ENCODE assay signal across 15 cellular contexts in the genomic region with DNA sequence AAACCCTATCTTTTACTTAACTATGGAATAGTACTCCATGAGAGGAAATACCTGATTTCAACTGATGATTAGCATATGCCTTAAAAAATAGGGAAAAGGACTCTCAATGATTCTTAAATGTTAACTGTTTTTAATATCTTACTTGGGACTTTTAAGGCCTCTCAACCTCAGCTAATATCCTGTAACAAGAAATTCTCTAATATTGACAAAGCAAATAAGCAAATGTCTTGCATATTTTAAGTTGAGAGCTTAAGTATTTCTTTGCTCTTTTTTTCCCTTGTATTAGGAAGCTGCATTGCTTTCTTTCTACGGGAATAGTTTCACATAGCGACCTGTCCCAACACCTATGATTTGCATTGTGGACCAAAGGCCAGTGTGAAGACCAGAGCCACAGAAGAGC.
DNase-seq lines count a peak whose midpoint lies in the region; ATAC-seq and TF ChIP-seq lines count a peak whose summit lies in the region.
"Had no signal": no experiment of that assay in that cellular context is flagged by ENCODE, and none has a peak within 500 bp of the region (broad histone marks: within the 10 kb centered on the region; RNA-seq: fewer than 3 reads in every experiment).

No MANE protein-coding gene starts in this region.

- peaks cover 30% of the 10 kb centered on the region for H3K36me3 ChIP-seq in OCI-LY3 (replicated peaks; ENCODE audit: low read depth, low read length)
- no peaks in the 10 kb centered on the region for H3K36me3 ChIP-seq in left lung
- no peaks in the 10 kb centered on the region for H3K36me3 ChIP-seq in mesendoderm (ENCODE audit: control insufficient read depth, insufficient read depth, low read length)
- H3K36me3 ChIP-seq in SK-N-SH (replicated peaks in 1 of 2; ENCODE audit: control insufficient read depth in 1 of 2, insufficient read depth in 2 of 2, low read length in 1 of 2): no peaks in the 10 kb centered on the region
- H3K36me3 ChIP-seq: HAP-1 had no signal

- intact Hi-C loops in left lung (cut with DNase I): no loop called here

- no peak overlapping the region for H2AK5ac ChIP-seq in mesendoderm (ENCODE audit: low read length)

- no peak overlapping the region for H2BK120ac ChIP-seq in mesendoderm (ENCODE audit: low read depth, low read length)

- H3K9me2 ChIP-seq in SK-N-SH: no peaks in the 10 kb centered on the region

- ATAC-seq in left lung: peak; percentile 67

- no peak overlapping the region for H3K4ac ChIP-seq in mesendoderm (ENCODE audit: low read depth, low read length)

- no peak for DNase-seq in left lung
- DNase-seq in mesendoderm: peak; percentile 7
- no peak for DNase-seq in iPS-NIHi11 (ENCODE audit: low spot score)
- no peak for DNase-seq in SK-N-SH
- DNase-seq in A172 (ENCODE audit: low spot score): no peak
- DNase-seq: 8988T; C1 segment of cervical spinal cord; CD4-positive, alpha-beta memory T cell; COR-L47; DMS153; DND-41; GOT3; HFFc6 had no signal

- H3F3A ChIP-seq in SK-N-SH (replicated peaks; ENCODE audit: insufficient read depth): no peaks in the 10 kb centered on the region

- H3K27ac ChIP-seq in OCI-LY3 (ENCODE audit: low read length): peak overlapping the region; percentile 29; the same call in 1 of the 2 replicates
- peak overlapping the region in 1 of 2 donors; percentile 58 for H3K27ac ChIP-seq in left lung
- H3K27ac ChIP-seq in mesendoderm (ENCODE audit: low read depth, low read length): no peak overlapping the region
- H3K27ac ChIP-seq in SK-N-SH (ENCODE audit: low read depth in 2 of 2, low read length in 1 of 2): no peak overlapping the region

- no peaks in the 10 kb centered on the region for H3K79me1 ChIP-seq in mesendoderm (ENCODE audit: low read length)

- H3K56ac ChIP-seq in mesendoderm (ENCODE audit: low read length): no peak overlapping the region

- no peak overlapping the region for H3K18ac ChIP-seq in mesendoderm (ENCODE audit: low read length)

- no peak for TF ChIP-seq CTCF in OCI-LY3 (IDR thresholded peaks at IDR 0.05; ENCODE audit: low read depth, low read length)
- TF ChIP-seq CTCF in left lung (IDR thresholded peaks at IDR 0.05): no peak
- TF ChIP-seq CTCF in SK-N-SH (IDR thresholded peaks at IDR 0.05): no peak

- TF ChIP-seq RAD21 in SK-N-SH (IDR thresholded peaks at IDR 0.05; ENCODE audit: low read length): no peak

- no CpG with 5 or more reads among the region's 2 CpGs for WGBS in mesendoderm (ENCODE audit: extremely low coverage, insufficient coverage, low lambda C conversion rate)
- 57% methylated on average over 2 of the region's 2 CpGs for WGBS in SK-N-SH (ENCODE audit: low lambda C conversion rate)

- H3K27me3 ChIP-seq in OCI-LY3 (ENCODE audit: low read depth, low read length) (no peaks in the 10 kb centered on the region), left lung (no peaks in the 10 kb centered on the region), mesendoderm (ENCODE audit: insufficient read depth, low read length, poor library complexity) (no peaks in the 10 kb centered on the region), SK-N-SH (ENCODE audit: insufficient read depth) (no peaks in the 10 kb centered on the region)

- H3K9ac ChIP-seq in OCI-LY3 (ENCODE audit: low read length) (no peak overlapping the region), mesendoderm (ENCODE audit: low read length) (no peak overlapping the region), SK-N-SH (no peak overlapping the region)

- 0 out of 2 replicates have a peak, but pooled peaks cover 5% of the 10 kb centered on the region for H3K79me2 ChIP-seq in OCI-LY3 (ENCODE audit: low read length)
- no peaks in the 10 kb centered on the region for H3K79me2 ChIP-seq in mesendoderm (ENCODE audit: control insufficient read depth, insufficient read depth, low read length)
- H3K79me2 ChIP-seq in SK-N-SH (ENCODE audit: insufficient read depth): no peaks in the 10 kb centered on the region

- H3K4me3 ChIP-seq in OCI-LY3 (ENCODE audit: low read length) (no peak overlapping the region), left lung (no peak overlapping the region), mesendoderm (ENCODE audit: low read length) (no peak overlapping the region), SK-N-SH (ENCODE audit: low read depth in 2 of 2, low read length in 1 of 2) (no peak overlapping the region)
- H3K4me3 ChIP-seq: HAP-1 had no signal

- no peak overlapping the region for H3K23ac ChIP-seq in mesendoderm (ENCODE audit: low read length)

- H2BK5ac ChIP-seq in mesendoderm (ENCODE audit: low read length): no peak overlapping the region

- H2AFZ ChIP-seq in OCI-LY3 (ENCODE audit: low read depth, low read length) (no peak overlapping the region), SK-N-SH (ENCODE audit: low read depth) (no peak overlapping the region)

- H4K5ac ChIP-seq in mesendoderm (ENCODE audit: low read length): no peak overlapping the region

- H2BK15ac ChIP-seq in mesendoderm (replicated peaks; ENCODE audit: low read depth): no peak overlapping the region

- H3K4me1 ChIP-seq in OCI-LY3 (ENCODE audit: low read length) (peaks cover 77% of the 10 kb centered on the region), left lung (peaks cover 0 to 13% of the 10 kb centered on the region in 2 donors), mesendoderm (ENCODE audit: control insufficient read depth, low read depth, low read length) (no peaks in the 10 kb centered on the region), SK-N-SH (ENCODE audit: control insufficient read depth in 1 of 2, insufficient read depth in 2 of 2, low read depth in 1 of 2, low read length in 1 of 2) (no peaks in the 10 kb centered on the region)

- H4K20me1 ChIP-seq in OCI-LY3 (ENCODE audit: insufficient read depth, low read length) (no peaks in the 10 kb centered on the region), SK-N-SH (ENCODE audit: insufficient read depth) (no peaks in the 10 kb centered on the region)

- no peak for TF ChIP-seq EP300 in SK-N-SH (IDR thresholded peaks at IDR 0.05; ENCODE audit: borderline replicate concordance in 1 of 2, low read depth in 1 of 2, low read length in 1 of 2)

- no peak overlapping the region for H4K8ac ChIP-seq in mesendoderm (ENCODE audit: low read depth, low read length)

- CTCF ChIA-PET in SK-N-SH (lab: Yijun Ruan, JAX): no interaction called here

- no peak overlapping the region for H3K4me2 ChIP-seq in OCI-LY3 (ENCODE audit: low read length)
- no peak overlapping the region for H3K4me2 ChIP-seq in mesendoderm (ENCODE audit: low read length)
- no peak overlapping the region for H3K4me2 ChIP-seq in SK-N-SH

- H3K9me3 ChIP-seq in OCI-LY3 (ENCODE audit: insufficient read depth, low read length) (peaks cover 12% of the 10 kb centered on the region), left lung (no peaks in the 10 kb centered on the region), SK-N-SH (no peaks in the 10 kb centered on the region)
- H3K9me3 ChIP-seq: HAP-1 had no signal

- POLR2A ChIA-PET in SK-N-SH (lab: Yijun Ruan, JAX): no interaction called here

TF ChIP-seq in SK-N-SH, 30 proteins besides CTCF, POLR2A, EP300 and RAD21:
- TF ChIP-seq MXI1 (IDR thresholded peaks at IDR 0.05; ENCODE audit: low read depth, low read length): no peak
- TF ChIP-seq TCF12 (IDR thresholded peaks at IDR 0.05): no peak
- TF ChIP-seq, protein P1, sequence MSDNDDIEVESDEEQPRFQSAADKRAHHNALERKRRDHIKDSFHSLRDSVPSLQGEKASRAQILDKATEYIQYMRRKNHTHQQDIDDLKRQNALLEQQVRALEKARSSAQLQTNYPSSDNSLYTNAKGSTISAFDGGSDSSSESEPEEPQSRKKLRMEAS (IDR thresholded peaks at IDR 0.05; ENCODE audit: low read depth): no peak
- no peak for TF ChIP-seq EZH2phosphoT487 (IDR thresholded peaks at IDR 0.05; ENCODE audit: borderline replicate concordance, low read depth)
- no peak for TF ChIP-seq JUND (IDR thresholded peaks at IDR 0.05)
- no peak for TF ChIP-seq TAF1 (IDR thresholded peaks at IDR 0.05; ENCODE audit: borderline replicate concordance, low read depth, low read length)
- TF ChIP-seq, protein P2, sequence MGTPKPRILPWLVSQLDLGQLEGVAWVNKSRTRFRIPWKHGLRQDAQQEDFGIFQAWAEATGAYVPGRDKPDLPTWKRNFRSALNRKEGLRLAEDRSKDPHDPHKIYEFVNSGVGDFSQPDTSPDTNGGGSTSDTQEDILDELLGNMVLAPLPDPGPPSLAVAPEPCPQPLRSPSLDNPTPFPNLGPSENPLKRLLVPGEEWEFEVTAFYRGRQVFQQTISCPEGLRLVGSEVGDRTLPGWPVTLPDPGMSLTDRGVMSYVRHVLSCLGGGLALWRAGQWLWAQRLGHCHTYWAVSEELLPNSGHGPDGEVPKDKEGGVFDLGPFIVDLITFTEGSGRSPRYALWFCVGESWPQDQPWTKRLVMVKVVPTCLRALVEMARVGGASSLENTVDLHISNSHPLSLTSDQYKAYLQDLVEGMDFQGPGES (IDR thresholded peaks at IDR 0.05; ENCODE audit: low read depth, low read length): no peak
- no peak for TF ChIP-seq ELF1 (IDR thresholded peaks at IDR 0.05)
- TF ChIP-seq FOSL2 (IDR thresholded peaks at IDR 0.05; ENCODE audit: borderline replicate concordance, low read depth): no peak
